25 cellular contexts compared by ENCODE assay signal in the genomic region with DNA sequence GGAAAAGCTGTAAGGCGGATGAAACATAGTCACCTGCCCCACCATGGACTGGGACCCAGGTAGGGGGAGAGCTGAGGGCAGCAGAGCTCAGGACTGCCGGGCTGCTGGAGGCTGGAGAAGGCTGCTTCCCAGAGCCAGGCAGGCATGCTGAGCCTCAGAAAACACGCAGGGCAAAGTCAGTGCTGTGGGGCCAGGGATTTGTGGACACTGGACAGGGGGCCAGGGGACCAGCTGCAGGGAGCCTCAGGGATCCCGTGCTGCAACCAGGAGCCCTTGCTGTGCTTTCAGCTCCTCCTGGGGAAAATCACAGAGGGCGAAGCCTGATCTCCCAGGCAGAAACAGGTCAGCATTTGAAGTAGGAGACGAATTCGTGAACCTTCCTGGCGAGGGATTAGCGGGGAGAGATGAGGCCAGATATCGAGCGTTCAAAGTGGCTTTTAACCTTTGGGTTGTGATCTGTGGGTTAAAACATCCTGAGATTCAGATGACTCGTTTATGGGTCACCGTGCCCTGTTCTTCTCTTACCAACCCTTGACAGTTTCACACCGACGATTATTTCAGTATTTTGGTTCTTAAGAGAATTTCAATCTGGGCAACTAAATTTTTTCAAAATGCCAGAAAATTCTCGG.
DNase-seq lines count a peak whose midpoint lies in the region; ATAC-seq and TF ChIP-seq lines count a peak whose summit lies in the region.
"Had no signal": no experiment of that assay in that cellular context is flagged by ENCODE, and none has a peak within 500 bp of the region (broad histone marks: within the 10 kb centered on the region; RNA-seq: fewer than 3 reads in every experiment).

No MANE protein-coding gene starts in this region.

- no peaks in the 10 kb centered on the region for H3K27me3 ChIP-seq in upper lobe of right lung

- DNase-seq in cardiac septum (ENCODE audit: low spot score) (peak; percentile 39), Right ventricle myocardium inferior (ENCODE audit: missing footprints) (no peak), M059J (ENCODE audit: low read depth) (peak; percentile 37), mesenteric fat pad (ENCODE audit: low spot score) (peak; percentile 64), upper lobe of right lung (peak; percentile 40), DMS53 treated with DMSO at 0.1 percent for 48 hours (lab: John Stamatoyannopoulos, UW; ENCODE audit: unreplicated experiment) (no peak), GM13977 (ENCODE audit: low spot score) (no peak)
- DNase-seq: C1 segment of cervical spinal cord; Caco-2; CD8-positive, alpha-beta T cell; DMS79; EL; GDM1; HCEC 1CT; IMR-90; KG1; NCI-H1092 treated with DMSO at 0.1 percent for 48 hours; NCI-H1436 treated with DMSO at 0.1 percent for 48 hours; NCI-H187 treated with DMSO at 0.1 percent for 48 hours; NCI-H2171 treated with DMSO at 0.1 percent for 48 hours; NCI-H524; NCI-H748 treated with DMSO at 0.1 percent for 48 hours; RPMI8226; SHP77 had no signal

- TF ChIP-seq CTCF in upper lobe of right lung (IDR thresholded peaks at IDR 0.05) (no peak), GM13977 (IDR thresholded peaks at IDR 0.05; ENCODE audit: extremely low read depth, insufficient read depth, missing control alignments) (no peak)

- H3K4me3 ChIP-seq in upper lobe of right lung, result no peak overlapping the region
- H3K4me3 ChIP-seq: GM12878 had no signal

- no peak overlapping the region for H3K27ac ChIP-seq in upper lobe of right lung

- H3K4me1 ChIP-seq in upper lobe of right lung, result no peaks in the 10 kb centered on the region
- H3K4me1 ChIP-seq: Caco-2 had no signal

- intact Hi-C loops in cardiac septum (cut with DNase I), result no loop called here
- intact Hi-C loops in Right ventricle myocardium inferior (cut with DNase I), result no loop called here
- intact Hi-C loops in upper lobe of right lung (cut with DNase I), result no loop called here

- ATAC-seq in Right ventricle myocardium inferior (no peak), upper lobe of right lung (no peak)
- ATAC-seq: CD8-positive, alpha-beta T cell; GM12878 had no signal

- no peaks in the 10 kb centered on the region for H3K9me3 ChIP-seq in upper lobe of right lung
- H3K9me3 ChIP-seq: Caco-2 had no signal

- in situ Hi-C loops in GM13977 (cut with MboI; ENCODE audit: low pct_unique_long_range_greater_than_20kb, low sequenced_read_pairs, unreplicated experiment), result no loop called here

- H3K36me3 ChIP-seq in upper lobe of right lung, result no peaks in the 10 kb centered on the region

Comparison
In these comparisons a context has a peak if more than half of its experiments do, and no peak if none do; other contexts are left out.
1. DNase-seq: peak in cardiac septum (single experiment), M059J (single experiment), mesenteric fat pad (single experiment) and upper lobe of right lung (single experiment); none in Right ventricle myocardium inferior (single experiment), DMS53 treated with DMSO at 0.1 percent for 48 hours (single experiment) and GM13977 (single experiment).